Comparison of ENCODE assay signal across 2 cellular contexts in the genomic region with DNA sequence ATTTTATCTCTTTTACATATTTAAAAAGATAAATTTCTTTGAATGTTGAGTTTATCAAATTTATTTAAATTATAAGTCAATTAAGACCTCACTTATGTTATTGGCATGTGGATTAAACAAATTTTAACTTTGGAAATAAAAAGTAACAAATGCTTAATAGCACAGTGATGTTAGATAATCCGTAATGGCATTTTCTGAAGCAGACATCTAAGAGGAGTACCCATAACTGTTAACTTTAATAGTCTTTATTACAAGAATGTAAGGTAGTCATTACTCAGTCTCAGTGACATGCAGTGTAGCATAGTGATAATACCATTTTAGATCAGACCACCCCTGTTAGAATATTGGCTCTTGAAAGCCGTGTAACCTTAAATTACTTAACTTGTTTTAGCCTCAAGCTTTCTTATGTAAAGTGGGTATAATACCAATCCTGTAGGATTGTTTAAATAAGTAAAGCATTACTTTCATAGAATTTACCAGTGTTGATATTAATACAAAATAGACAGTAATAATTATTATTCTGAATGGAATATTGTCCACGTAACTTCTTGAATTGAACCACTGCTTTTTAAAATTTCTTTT.
TF ChIP-seq lines count a peak whose summit lies in the region.

No MANE protein-coding gene starts in this region.

TF ChIP-seq in HCT116, 20 proteins besides CTCF, POLR2A, EP300 and RAD21:
- TF ChIP-seq, protein P1, sequence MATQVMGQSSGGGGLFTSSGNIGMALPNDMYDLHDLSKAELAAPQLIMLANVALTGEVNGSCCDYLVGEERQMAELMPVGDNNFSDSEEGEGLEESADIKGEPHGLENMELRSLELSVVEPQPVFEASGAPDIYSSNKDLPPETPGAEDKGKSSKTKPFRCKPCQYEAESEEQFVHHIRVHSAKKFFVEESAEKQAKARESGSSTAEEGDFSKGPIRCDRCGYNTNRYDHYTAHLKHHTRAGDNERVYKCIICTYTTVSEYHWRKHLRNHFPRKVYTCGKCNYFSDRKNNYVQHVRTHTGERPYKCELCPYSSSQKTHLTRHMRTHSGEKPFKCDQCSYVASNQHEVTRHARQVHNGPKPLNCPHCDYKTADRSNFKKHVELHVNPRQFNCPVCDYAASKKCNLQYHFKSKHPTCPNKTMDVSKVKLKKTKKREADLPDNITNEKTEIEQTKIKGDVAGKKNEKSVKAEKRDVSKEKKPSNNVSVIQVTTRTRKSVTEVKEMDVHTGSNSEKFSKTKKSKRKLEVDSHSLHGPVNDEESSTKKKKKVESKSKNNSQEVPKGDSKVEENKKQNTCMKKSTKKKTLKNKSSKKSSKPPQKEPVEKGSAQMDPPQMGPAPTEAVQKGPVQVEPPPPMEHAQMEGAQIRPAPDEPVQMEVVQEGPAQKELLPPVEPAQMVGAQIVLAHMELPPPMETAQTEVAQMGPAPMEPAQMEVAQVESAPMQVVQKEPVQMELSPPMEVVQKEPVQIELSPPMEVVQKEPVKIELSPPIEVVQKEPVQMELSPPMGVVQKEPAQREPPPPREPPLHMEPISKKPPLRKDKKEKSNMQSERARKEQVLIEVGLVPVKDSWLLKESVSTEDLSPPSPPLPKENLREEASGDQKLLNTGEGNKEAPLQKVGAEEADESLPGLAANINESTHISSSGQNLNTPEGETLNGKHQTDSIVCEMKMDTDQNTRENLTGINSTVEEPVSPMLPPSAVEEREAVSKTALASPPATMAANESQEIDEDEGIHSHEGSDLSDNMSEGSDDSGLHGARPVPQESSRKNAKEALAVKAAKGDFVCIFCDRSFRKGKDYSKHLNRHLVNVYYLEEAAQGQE (IDR thresholded peaks at IDR 0.05; ENCODE audit: low read depth), result no peak
- TF ChIP-seq EZH2 (IDR thresholded peaks at IDR 0.05) (no peak), YY1 (IDR thresholded peaks at IDR 0.05; ENCODE audit: extremely low read depth, insufficient replicate concordance, low read depth, low read length) (no peak), JUND (IDR thresholded peaks at IDR 0.05) (no peak), SP1 (IDR thresholded peaks at IDR 0.05; ENCODE audit: low read depth) (no peak), CBX3 (IDR thresholded peaks at IDR 0.05; ENCODE audit: low read depth) (no peak), ZNF274 (IDR thresholded peaks at IDR 0.05; ENCODE audit: low read depth, low read length) (no peak), FOSL1 (IDR thresholded peaks at IDR 0.05; ENCODE audit: low read depth) (no peak), SIN3A (IDR thresholded peaks at IDR 0.05; ENCODE audit: low read depth) (no peak)
- TF ChIP-seq, protein P2, sequence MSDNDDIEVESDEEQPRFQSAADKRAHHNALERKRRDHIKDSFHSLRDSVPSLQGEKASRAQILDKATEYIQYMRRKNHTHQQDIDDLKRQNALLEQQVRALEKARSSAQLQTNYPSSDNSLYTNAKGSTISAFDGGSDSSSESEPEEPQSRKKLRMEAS (IDR thresholded peaks at IDR 0.05), result no peak

TF ChIP-seq in GM12878, 131 proteins besides CTCF, POLR2A, EP300 and RAD21:
- TF ChIP-seq LARP7 (IDR thresholded peaks at IDR 0.05) (no peak), BMI1 (IDR thresholded peaks at IDR 0.05; ENCODE audit: borderline replicate concordance) (no peak), YY1 (IDR thresholded peaks at IDR 0.05; ENCODE audit: low read depth, low read length) (no peak), STAT1 (conservative IDR thresholded peaks at IDR 0.05) (no peak), TAF1 (IDR thresholded peaks at IDR 0.05; ENCODE audit: borderline replicate concordance, low read depth, low read length) (no peak), IKZF1 (conservative IDR thresholded peaks at IDR 0.05) (no peak), TBL1XR1 (IDR thresholded peaks at IDR 0.05; ENCODE audit: low read depth, low read length) (no peak)
